ENCODE assay signal across 5 cellular contexts in genomic region chr1:15471723-15472122, GRCh38. TPM values are rescaled to one million over a fixed set of nuclear protein-coding genes. Genes with fewer than 3 reads are reported as not detected.
"Had no signal": no experiment of that assay in that cellular context is flagged by ENCODE, and none has a peak within 500 bp of the region (broad histone marks: within the 10 kb centered on the region; RNA-seq: fewer than 3 reads in every experiment).

No MANE protein-coding gene starts in this region.

RNA-seq across cellular contexts. Expression of gene CELA2B, which starts 4.2 kb away (rescaled TPM):
- total RNA-seq: GM23338, H1, H9, HT-29, IMR-90 had no signal
- polyA plus RNA-seq: GM23338, H1, IMR-90 had no signal

RNA-seq across cellular contexts. Expression of gene CELA2A, which starts 15.2 kb away (rescaled TPM):
- total RNA-seq: GM23338, H1, H9, HT-29, IMR-90 had no signal
- polyA plus RNA-seq: GM23338, H1, IMR-90 had no signal

RNA-seq across cellular contexts. Expression of gene CTRC, which starts 33.5 kb away (rescaled TPM):
- total RNA-seq: H9, HT-29, IMR-90 had no signal
- polyA plus RNA-seq: GM23338, H1, IMR-90 had no signal
